ENCODE assay signal across 8 cellular contexts in the genomic region with DNA sequence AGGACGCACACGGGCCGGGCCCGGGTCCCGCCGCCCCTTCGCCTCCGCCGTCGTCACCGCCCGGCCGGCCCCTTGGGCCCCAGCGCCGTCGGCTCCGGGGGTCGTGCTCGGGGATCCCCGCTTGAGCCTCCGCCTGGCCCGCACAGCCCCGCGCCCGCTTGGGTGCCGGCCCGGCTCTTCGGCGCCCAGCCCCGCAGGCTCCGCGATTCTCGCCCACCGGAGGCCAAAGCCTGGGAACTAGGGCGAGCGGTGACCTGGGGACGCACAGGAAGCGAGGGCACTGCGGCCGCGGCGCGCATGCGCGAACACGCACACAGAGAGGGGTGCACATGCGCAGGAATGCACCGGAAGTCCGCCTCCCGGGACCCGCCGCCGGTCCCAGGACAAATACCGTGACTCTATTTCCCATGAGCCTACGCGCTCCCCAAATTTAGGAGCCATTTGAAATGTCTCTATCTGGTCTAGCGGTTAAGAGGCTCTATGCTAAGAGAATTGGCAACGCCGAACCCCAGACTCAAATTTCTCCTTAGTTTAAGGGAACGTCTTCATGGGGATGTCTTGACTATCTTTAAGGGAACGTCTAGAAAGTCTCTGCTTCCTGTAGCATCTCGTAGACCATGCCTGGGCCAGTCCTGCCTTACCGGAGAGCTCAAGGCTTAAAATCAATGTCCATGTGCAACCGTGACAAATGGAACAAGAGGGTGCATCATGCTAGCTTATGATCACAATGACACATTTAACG. TPM values are rescaled to one million over a fixed set of nuclear protein-coding genes. Genes with fewer than 3 reads are reported as not detected.
DNase-seq lines count a peak whose midpoint lies in the region; ATAC-seq and TF ChIP-seq lines count a peak whose summit lies in the region.

A gene (minus strand): TSS at position 282 of the 742 bp plus-strand sequence. CDS start 1,774 bp downstream, outside the sequence.

- in situ Hi-C loops in Panc1 (cut with HindIII; ENCODE audit: low pct_unique_long_range_greater_than_20kb, low sequenced_read_pairs) = no loop called here

- no peak for TF ChIP-seq CTCF in KMS-11 (conservative IDR thresholded peaks at IDR 0.05; ENCODE audit: low read depth, low read length)
- no peak for TF ChIP-seq CTCF in Panc1 (IDR thresholded peaks at IDR 0.05)

- BruUV-seq in Panc1 (replicated peaks; lab: Mats Ljungman, UMichigan) = no TSS peak

- H3K9ac ChIP-seq in KMS-11 = peak within 1 kb of the TSS; percentile 88
- peak within 1 kb of the TSS; percentile 84 for H3K9ac ChIP-seq in muscle layer of colon (ENCODE audit: low read length)

- H3K4me3 Mint-ChIP-seq in activated T-cell treated with anti-CD3 and anti-CD28 coated beads, Interleukin-2, amount 50 U/mL, for 4 hours = peak within 1 kb of the TSS; percentile 93

- H3K4me1 ChIP-seq in KMS-11 (ENCODE audit: low read depth, poor library complexity, severe bottlenecking) (peaks cover 12% of the 10 kb centered on the region), Panc1 (ENCODE audit: control insufficient read depth, insufficient read depth, low read length) (0 out of 2 replicates have a peak, but pooled peaks cover 5% of the 10 kb centered on the region), muscle layer of colon (ENCODE audit: insufficient read depth, low read length) (peaks cover 27% of the 10 kb centered on the region)

- H3K27me3 Mint-ChIP-seq in activated T-cell treated with anti-CD3 and anti-CD28 coated beads, Interleukin-2, amount 50 U/mL, for 4 hours (ENCODE audit: low read depth) = peaks cover 3% of the 10 kb centered on the region

- H3K4me3 ChIP-seq in KMS-11 (IDR thresholded peaks at IDR 0.05; ENCODE audit: insufficient read depth, low read depth, low read length) (peak within 1 kb of the TSS; percentile 41), Panc1 (ENCODE audit: low read depth in 2 of 2, low read length in 2 of 2) (peak within 1 kb of the TSS; percentile 74 to 81), muscle layer of colon (ENCODE audit: low read depth in 1 of 2, low read length in 2 of 2) (peak within 1 kb of the TSS; percentile 82 to 95)

- intact Hi-C loops in Panc1 (cut with micrococcal nuclease; ENCODE audit: unreplicated experiment) = no loop called here

- H3K9me3 ChIP-seq in Panc1 (ENCODE audit: control insufficient read depth, insufficient read depth, low read depth, low read length) (peaks cover 42% of the 10 kb centered on the region), muscle layer of colon (ENCODE audit: low read length) (no peaks in the 10 kb centered on the region)

- H3K27ac ChIP-seq in KMS-11 (peak within 1 kb of the TSS; percentile 66), Panc1 (ENCODE audit: low read length) (peak within 1 kb of the TSS; percentile 98), muscle layer of colon (ENCODE audit: low read depth, low read length) (peak within 1 kb of the TSS; percentile 54)

- no peaks in the 10 kb centered on the region for H3K27me3 ChIP-seq in KMS-11 (ENCODE audit: insufficient read depth, low read depth)
- H3K27me3 ChIP-seq in Panc1 (ENCODE audit: control insufficient read depth, insufficient read depth, low read length) = no peaks in the 10 kb centered on the region
- no peaks in the 10 kb centered on the region for H3K27me3 ChIP-seq in muscle layer of colon (ENCODE audit: control insufficient read depth in 1 of 2, insufficient read depth in 2 of 2, low read length in 2 of 2)

- peaks cover 37% of the 10 kb centered on the region for H3K79me2 ChIP-seq in KMS-11 (ENCODE audit: insufficient read depth, low read depth)

- DNase-seq in DMS79 treated with DMSO at 0.1 percent for 48 hours (lab: John Stamatoyannopoulos, UW) (peak; percentile 91), Panc1 (ENCODE audit: low read depth, low spot score) (peak; percentile 86)
- DNase-seq in activated T-cell treated with anti-CD3 and anti-CD28 coated beads, Interleukin-2, amount 50 U/mL, for 4 hours = peak; percentile 93
- DNase-seq in stimulated activated CD8-positive, alpha-beta memory T cell treated with anti-CD3 and anti-CD28 coated beads, Interleukin-7, amount 100 ng/mL, for 1 hour (ENCODE audit: low read depth in 2 of 2) = peak; percentile 91 to 92

- peaks cover 15% of the 10 kb centered on the region for H3K9me3 Mint-ChIP-seq in activated T-cell treated with anti-CD3 and anti-CD28 coated beads, Interleukin-2, amount 50 U/mL, for 4 hours

- H3K36me3 ChIP-seq in KMS-11 (ENCODE audit: insufficient read depth) (peaks cover 19% of the 10 kb centered on the region; the same call in 1 of the 2 replicates), Panc1 (ENCODE audit: control insufficient read depth, insufficient read depth, low read length) (peaks cover 8% of the 10 kb centered on the region; the same call in 1 of the 2 replicates), muscle layer of colon (ENCODE audit: insufficient read depth, low read length) (peaks cover 22% of the 10 kb centered on the region)

- peaks cover 36% of the 10 kb centered on the region for H3K4me1 Mint-ChIP-seq in activated T-cell treated with anti-CD3 and anti-CD28 coated beads, Interleukin-2, amount 50 U/mL, for 4 hours (ENCODE audit: low read depth)

- ATAC-seq in GM21786 (IDR thresholded peaks at IDR 0.05; ENCODE audit: unreplicated experiment) (peak; percentile 85), Panc1 (peak; percentile 97), esophagus mucosa (peak; percentile 100)
- peak; percentile 92 to 93 for ATAC-seq in activated T-cell treated with anti-CD3 and anti-CD28 coated beads, Interleukin-2, amount 50 U/mL, for 4 hours

- no peaks in the 10 kb centered on the region for H4K20me1 ChIP-seq in KMS-11 (ENCODE audit: insufficient read depth)

- CTCF ChIA-PET in Panc1 (lab: Charles Lee) = no interaction called here

- POLR2A ChIA-PET in Panc1 (lab: Charles Lee) = no interaction called here

- H2AFZ ChIP-seq in KMS-11 (ENCODE audit: low read depth) = peak within 1 kb of the TSS; percentile 89

- H3K4me2 ChIP-seq in KMS-11 = peak within 1 kb of the TSS; percentile 91

- peaks cover 26% of the 10 kb centered on the region for H3K36me3 Mint-ChIP-seq in activated T-cell treated with anti-CD3 and anti-CD28 coated beads, Interleukin-2, amount 50 U/mL, for 4 hours (ENCODE audit: insufficient read depth)

RNA-seq across cellular contexts. Expression of the gene that starts here (rescaled TPM):
- total RNA-seq in Panc1 (2021; ENCODE audit: unreplicated experiment) = 37.3 TPM
- polyA plus RNA-seq in Panc1 (2012; ENCODE audit: insufficient read length) = 19.4 TPM
- 10 to 100 TPM; 15.0 to 21.0 (median 17.7) TPM for total RNA-seq in activated T-cell treated with anti-CD3 and anti-CD28 coated beads, Interleukin-2, amount 50 U/mL, for 4 hours
- 13.1 TPM for total RNA-seq in esophagus mucosa

Comparison
In these comparisons a context has a peak if more than half of its experiments do, and no peak if none do; other contexts are left out.
1. Peak in every context shown above with its lines: DNase-seq, ATAC-seq, H3K4me3 ChIP-seq and H3K27ac ChIP-seq.